ENCODE assay signal across 17 cellular contexts in genomic region chrX:25869761-25870160, GRCh38.
DNase-seq lines count a peak whose midpoint lies in the region; ATAC-seq, FAIRE-seq and TF ChIP-seq lines count a peak whose summit lies in the region.
"Had no signal": no experiment of that assay in that cellular context is flagged by ENCODE, and none has a peak within 500 bp of the region (broad histone marks: within the 10 kb centered on the region; RNA-seq: fewer than 3 reads in every experiment).

No MANE protein-coding gene starts in this region.

- ATAC-seq in GM23338, result no peak
- ATAC-seq: GM12878 had no signal

- no peak for FAIRE-seq in bronchial epithelial cell (lab: Jason Lieb, UNC)
- FAIRE-seq: D721Med, GM12878, GM18507 had no signal

- no peaks in the 10 kb centered on the region for H3K9me3 Mint-ChIP-seq in GM23338

- H3K27ac ChIP-seq in GM23338 (ENCODE audit: low read depth), result no peak overlapping the region
- H3K27ac ChIP-seq: GM23248 had no signal

- H3F3A ChIP-seq in GM23338 (replicated peaks; ENCODE audit: low read depth), result no peaks in the 10 kb centered on the region

- no peaks in the 10 kb centered on the region for H3K36me3 ChIP-seq in bronchial epithelial cell (ENCODE audit: control insufficient read depth, insufficient read depth, low read length)
- H3K36me3 ChIP-seq in GM23338 (ENCODE audit: insufficient read depth), result no peaks in the 10 kb centered on the region

- no peaks in the 10 kb centered on the region for H3K79me2 ChIP-seq in GM23338 (replicated peaks; ENCODE audit: insufficient read depth)

- no peaks in the 10 kb centered on the region for H3K4me1 ChIP-seq in GM23338 (ENCODE audit: insufficient read depth)

- H3K27ac Mint-ChIP-seq in GM23338, result no peak overlapping the region
- H3K27ac Mint-ChIP-seq: B cell; CD4-positive, alpha-beta T cell had no signal

- no peak overlapping the region for H2AFZ ChIP-seq in GM23338
- H2AFZ ChIP-seq: GM23248 had no signal

- peak; percentile 74 for DNase-seq in A172 (ENCODE audit: low spot score)
- peak; percentile 74 for DNase-seq in bronchial epithelial cell (ENCODE audit: low read depth)
- peak; percentile 43 for DNase-seq in epithelial cell of esophagus (ENCODE audit: low read depth)
- DNase-seq in kidney glomerular epithelial cell (lab: John Stamatoyannopoulos, UW), result peak; percentile 30
- no peak for DNase-seq in amygdala (lab: John Stamatoyannopoulos, UW)
- DNase-seq in COLO668 (lab: John Stamatoyannopoulos, UW; ENCODE audit: unreplicated experiment), result no peak
- DNase-seq in foreskin melanocyte, result no peak
- DNase-seq in GM23338 (ENCODE audit: low spot score), result no peak
- DNase-seq: 8988T; C1 segment of cervical spinal cord; CD4-positive, alpha-beta T cell; GM23248; IMR-90 had no signal

- H3K27me3 Mint-ChIP-seq in GM23338 (ENCODE audit: insufficient read depth, low read depth, poor library complexity), result no peaks in the 10 kb centered on the region
- H3K27me3 Mint-ChIP-seq: B cell; CD4-positive, alpha-beta T cell had no signal

- no peak overlapping the region for H3K4me3 Mint-ChIP-seq in GM23338
- H3K4me3 Mint-ChIP-seq: B cell; CD4-positive, alpha-beta T cell had no signal

- TF ChIP-seq CTCF in bronchial epithelial cell (IDR thresholded peaks at IDR 0.05; ENCODE audit: insufficient read depth, low read length, severe bottlenecking) (no peak), epithelial cell of esophagus (IDR thresholded peaks at IDR 0.05; ENCODE audit: insufficient read depth, low read depth, low read length, missing control alignments) (no peak), GM23338 (conservative IDR thresholded peaks at IDR 0.05; ENCODE audit: low read depth in 2 of 2) (no peak)

- H3K27me3 ChIP-seq in bronchial epithelial cell (ENCODE audit: control insufficient read depth, insufficient read depth, low read length) (no peaks in the 10 kb centered on the region), GM23338 (ENCODE audit: insufficient read depth) (no peaks in the 10 kb centered on the region)

- H3K4me3 ChIP-seq in bronchial epithelial cell (ENCODE audit: low read depth, low read length), result no peak overlapping the region
- no peak overlapping the region for H3K4me3 ChIP-seq in epithelial cell of esophagus (ENCODE audit: low read length)
- no peak overlapping the region for H3K4me3 ChIP-seq in GM23338
- H3K4me3 ChIP-seq: GM12878, GM23248 had no signal

- no peak overlapping the region for H3K4me2 ChIP-seq in GM23338

- H3K4me1 Mint-ChIP-seq in GM23338, result peaks cover 6% of the 10 kb centered on the region
- H3K4me1 Mint-ChIP-seq: B cell had no signal

- H3K9me2 ChIP-seq in GM23338 (ENCODE audit: insufficient read depth), result no peaks in the 10 kb centered on the region

- H4K20me1 ChIP-seq in GM23338 (replicated peaks; ENCODE audit: insufficient read depth), result no peaks in the 10 kb centered on the region

- H3K36me3 Mint-ChIP-seq in GM23338 (ENCODE audit: low read depth), result no peaks in the 10 kb centered on the region

TF ChIP-seq in GM23338, 12 proteins besides CTCF, POLR2A, EP300 and RAD21 (continues in another document):
- TF ChIP-seq POLR2AphosphoS5 (IDR thresholded peaks at IDR 0.05; ENCODE audit: low read depth), result no peak
- TF ChIP-seq ZNF462 (CRISPR knock-in tag; IDR thresholded peaks at IDR 0.05), result no peak
- no peak for TF ChIP-seq ETS1 (IDR thresholded peaks at IDR 0.05)
- TF ChIP-seq ZNF114 (CRISPR knock-in tag; IDR thresholded peaks at IDR 0.05), result no peak
- TF ChIP-seq REST (IDR thresholded peaks at IDR 0.05; ENCODE audit: unreplicated experiment), result no peak
- TF ChIP-seq NANOG (IDR thresholded peaks at IDR 0.05; ENCODE audit: borderline replicate concordance), result no peak
- no peak for TF ChIP-seq STAT1 (IDR thresholded peaks at IDR 0.05; ENCODE audit: unreplicated experiment)

Comparison
In these comparisons a context has a peak if more than half of its experiments do, and no peak if none do; other contexts are left out.
1. DNase-seq: peak in A172 (single experiment), bronchial epithelial cell (single experiment), epithelial cell of esophagus (single experiment) and kidney glomerular epithelial cell (single experiment); none in amygdala (0 of 56), COLO668 (single experiment), foreskin melanocyte (single experiment) and GM23338 (single experiment).